1 cellular context compared by ENCODE assay signal in genomic region chrX:66634272-66634671, GRCh38.
TF ChIP-seq lines count a peak whose summit lies in the region.

No MANE protein-coding gene starts in this region.

TF ChIP-seq in GM12878, 131 proteins besides CTCF, POLR2A, EP300 and RAD21 (continued from another document):
- TF ChIP-seq ATF2 (IDR thresholded peaks at IDR 0.05; ENCODE audit: low read length) (no peak), HDGF (IDR thresholded peaks at IDR 0.05) (no peak)
